In the genomic region with DNA sequence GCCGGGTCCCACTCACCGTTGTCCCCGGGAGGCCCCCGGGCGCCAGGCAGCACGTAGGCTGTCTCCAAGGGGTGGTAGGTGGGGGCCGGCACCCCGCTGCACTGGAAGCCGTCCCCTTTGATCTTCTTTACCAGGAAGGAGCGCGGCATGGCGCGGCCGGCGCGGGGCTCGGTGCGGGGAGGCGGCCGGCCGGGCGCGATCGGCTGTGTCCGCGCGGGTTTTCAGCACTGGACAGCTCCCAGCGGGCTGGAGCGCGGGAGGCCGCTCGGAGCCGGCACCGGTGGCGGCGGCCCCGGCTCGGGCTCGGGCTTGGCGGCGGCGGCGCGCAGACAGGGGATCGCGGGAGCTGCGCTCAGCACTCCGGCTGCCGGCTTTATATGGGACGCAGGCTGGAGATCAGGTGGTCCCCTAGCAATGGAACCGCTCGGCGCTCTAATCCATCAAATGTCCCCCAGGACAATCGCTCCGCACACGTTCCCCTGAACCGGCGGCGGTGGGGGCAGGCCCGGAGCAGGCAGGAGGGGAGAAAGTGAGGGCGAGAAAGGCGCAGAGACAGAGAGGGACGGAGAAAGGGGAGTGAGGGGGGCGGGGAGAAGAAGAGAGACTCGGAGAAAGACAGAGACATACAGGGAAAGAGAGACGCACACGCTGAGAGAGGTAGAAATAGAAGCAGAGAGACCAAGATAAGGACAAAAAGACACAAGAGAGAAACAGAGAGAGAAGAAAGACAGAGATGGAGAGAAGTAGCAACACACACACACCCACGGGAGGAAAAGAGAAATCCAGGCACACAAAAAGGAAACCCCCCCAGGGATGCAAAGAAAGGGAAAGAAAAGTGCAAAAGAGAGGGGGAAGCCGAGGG, we compare ENCODE assay signal across 8 cellular contexts. TPM values are rescaled to one million over a fixed set of nuclear protein-coding genes. Genes with fewer than 3 reads are reported as not detected.
DNase-seq lines count a peak whose midpoint lies in the region; ATAC-seq and TF ChIP-seq lines count a peak whose summit lies in the region.

SCRT2 (minus strand) TSS at position 350 of the 862 bp plus-strand sequence; CDS start at position 149, 201 bp downstream.

- H3K9me3 Mint-ChIP-seq in type B pancreatic cell: no peaks in the 10 kb centered on the region

- no peaks in the 10 kb centered on the region for H3K36me3 ChIP-seq in parathyroid adenoma (ENCODE audit: control insufficient read depth, insufficient read depth, low read length)

- peak within 1 kb of the TSS; percentile 76 for H3K4me3 Mint-ChIP-seq in type B pancreatic cell

- no peaks in the 10 kb centered on the region for H3K36me3 Mint-ChIP-seq in type B pancreatic cell

- peaks cover 86% of the 10 kb centered on the region for H3K27me3 Mint-ChIP-seq in type B pancreatic cell

- peaks cover 23% of the 10 kb centered on the region for H3K4me1 Mint-ChIP-seq in type B pancreatic cell (ENCODE audit: unreplicated experiment)

- peak within 1 kb of the TSS; percentile 74 for H3K4me2 ChIP-seq in parathyroid adenoma (ENCODE audit: low read length)

- no peak within 1 kb of the TSS for H3K4me3 ChIP-seq in parathyroid adenoma (ENCODE audit: low read depth, low read length)

- peak within 1 kb of the TSS; percentile 87 for H2AFZ ChIP-seq in parathyroid adenoma

- H3K27me3 ChIP-seq in parathyroid adenoma (ENCODE audit: control insufficient read depth, insufficient read depth, low read length): no peaks in the 10 kb centered on the region

- intact Hi-C loops in Right ventricle myocardium inferior (cut with DNase I): no loop called here

- peak within 1 kb of the TSS; percentile 96 for H3K27ac ChIP-seq in parathyroid adenoma

- H3K27ac Mint-ChIP-seq in type B pancreatic cell: peak within 1 kb of the TSS; percentile 10

- no peak for TF ChIP-seq CTCF in parathyroid adenoma (IDR thresholded peaks at IDR 0.05)
- TF ChIP-seq CTCF in type B pancreatic cell (conservative IDR thresholded peaks at IDR 0.05): no peak

- H3K9me3 ChIP-seq in parathyroid adenoma (ENCODE audit: control insufficient read depth, low read length): no peaks in the 10 kb centered on the region

- H3K79me2 ChIP-seq in parathyroid adenoma: peaks cover 6% of the 10 kb centered on the region

- peak within 1 kb of the TSS; percentile 95 for H3K9ac ChIP-seq in parathyroid adenoma

- DNase-seq in DMS 273 (lab: John Stamatoyannopoulos, UW; ENCODE audit: unreplicated experiment): peak; percentile 82
- DNase-seq in DMS 273 treated with DMSO at 0.1 percent for 48 hours (lab: John Stamatoyannopoulos, UW): no peak
- DNase-seq in RPMI8226: peak; percentile 80
- peak; percentile 60 for DNase-seq in activated naive CD4-positive, alpha-beta T cell treated with anti-CD3 and anti-CD28 coated beads, Interleukin-2, amount 50 U/mL, for 16 hours
- DNase-seq in Right ventricle myocardium inferior (ENCODE audit: missing footprints): peak; percentile 88
- peak; percentile 92 for DNase-seq in type B pancreatic cell (ENCODE audit: extremely low spot score, unreplicated experiment)
- no peak for DNase-seq in NCI-H2029 treated with DMSO at 0.1 percent for 48 hours (lab: John Stamatoyannopoulos, UW)

- ATAC-seq in Right ventricle myocardium inferior: peak; percentile 96

- peaks cover 32% of the 10 kb centered on the region for H3K4me1 ChIP-seq in parathyroid adenoma

RNA-seq across cellular contexts. Expression of gene SCRT2, which starts in this region (rescaled TPM):
- not detected for total RNA-seq in Right ventricle myocardium inferior
- total RNA-seq in type B pancreatic cell (ENCODE audit: low replicate concordance): 0.36 TPM in 1 of 2 replicates, not detected in the other

Comparison
In these comparisons a context has a peak if more than half of its experiments do, and no peak if none do; other contexts are left out.
1. DNase-seq: peak in DMS 273 (single experiment), RPMI8226 (single experiment) and activated naive CD4-positive, alpha-beta T cell treated with anti-CD3 and anti-CD28 coated beads, Interleukin-2, amount 50 U/mL, for 16 hours (single experiment); none in DMS 273 treated with DMSO at 0.1 percent for 48 hours (single experiment) and NCI-H2029 treated with DMSO at 0.1 percent for 48 hours (single experiment).
2. Peak in DNase-seq and ATAC-seq in Right ventricle myocardium inferior; RNA of the gene not detected or under 1 TPM.
3. Peak in DNase-seq in type B pancreatic cell; RNA of the gene not detected or under 1 TPM.